Comparison of ENCODE assay signal across 22 cellular contexts in genomic region chr17:28141783-28142182, GRCh38.
DNase-seq lines count a peak whose midpoint lies in the region; ATAC-seq and TF ChIP-seq lines count a peak whose summit lies in the region.
"Had no signal": no experiment of that assay in that cellular context is flagged by ENCODE, and none has a peak within 500 bp of the region (broad histone marks: within the 10 kb centered on the region; RNA-seq: fewer than 3 reads in every experiment).

No MANE protein-coding gene starts in this region.

- no peak overlapping the region for H3K4me3 ChIP-seq in heart right ventricle
- H3K4me3 ChIP-seq: SJSA1 had no signal

- peak overlapping the region in 6 of 10 donors; percentile 3 to 37 (median 27) for H3K27ac ChIP-seq in heart right ventricle
- H3K27ac ChIP-seq in temporal lobe (ENCODE audit: low read depth, low read length), result peak overlapping the region; percentile 72
- H3K27ac ChIP-seq: 22Rv1, SJSA1 had no signal

- DNase-seq in heart right ventricle, result no peak
- DNase-seq in left cardiac atrium, result no peak
- peak; percentile 28 for DNase-seq in globus pallidus (ENCODE audit: low spot score)
- peak; percentile 41 for DNase-seq in pons (ENCODE audit: low spot score)
- no peak for DNase-seq in NCI-H345 (lab: John Stamatoyannopoulos, UW)
- DNase-seq in mesothelial cell of epicardium (ENCODE audit: low spot score in 2 of 2, unreplicated experiment in 2 of 2), result no peak
- DNase-seq: Calu3, DMS79 treated with DMSO at 0.1 percent for 48 hours, GF-D8, KBM-7, MV-4-11, NCI-H1105 treated with DMSO at 0.1 percent for 48 hours, NCI-H2029, NCI-H446 treated with DMSO at 0.1 percent for 48 hours, NCI-H526, Right ventricle myocardium superior, RPMI8226 had no signal

- no peaks in the 10 kb centered on the region for H3K9me3 ChIP-seq in heart right ventricle
- H3K9me3 ChIP-seq: SJSA1 had no signal

- H3K4me3 Mint-ChIP-seq in mesothelial cell of epicardium, result no peak overlapping the region

- H3K4me1 Mint-ChIP-seq in mesothelial cell of epicardium, result peaks cover 8% of the 10 kb centered on the region

- peaks cover 0 to 25% (median 0%) of the 10 kb centered on the region in 9 donors for H3K36me3 ChIP-seq in heart right ventricle

- no peaks in the 10 kb centered on the region for H3K9me3 Mint-ChIP-seq in mesothelial cell of epicardium

- 90 to 93% methylated on average over 1 of the region's 1 CpG for WGBS in heart right ventricle, 2 donors

- intact Hi-C loops in heart right ventricle (cut with DNase I), result no loop called here
- intact Hi-C loops in left cardiac atrium (cut with DNase I), result loop anchor here in 1 of 2 donors (10.0 kb wide), 1 partner anchor 247 kb away; the partner anchor contains the start of gene LYRM9

- no peaks in the 10 kb centered on the region for H3K27me3 ChIP-seq in heart right ventricle
- H3K27me3 ChIP-seq: SJSA1 had no signal

- ATAC-seq in heart right ventricle (no peak), left cardiac atrium (no peak), HG03342 (IDR thresholded peaks at IDR 0.05; ENCODE audit: unreplicated experiment) (no peak)
- ATAC-seq: HCT116 had no signal

- H3K4me1 ChIP-seq in heart right ventricle, result peaks cover 0 to 15% (median 0%) of the 10 kb centered on the region in 9 donors

- TF ChIP-seq CTCF in heart right ventricle (IDR thresholded peaks at IDR 0.05) (no peak), mesothelial cell of epicardium (IDR thresholded peaks at IDR 0.05; ENCODE audit: unreplicated experiment) (no peak)

- no peak overlapping the region for H3K27ac Mint-ChIP-seq in mesothelial cell of epicardium

- no peaks in the 10 kb centered on the region for H3K27me3 Mint-ChIP-seq in mesothelial cell of epicardium (ENCODE audit: low read depth)

- no peaks in the 10 kb centered on the region for H3K36me3 Mint-ChIP-seq in mesothelial cell of epicardium

Comparison
In these comparisons a context has a peak if more than half of its experiments do, and no peak if none do; other contexts are left out.
1. DNase-seq: peak in globus pallidus (single experiment) and pons (single experiment); none in heart right ventricle (0 of 2), left cardiac atrium (single experiment), NCI-H345 (single experiment) and mesothelial cell of epicardium (0 of 2).